19 cellular contexts compared by ENCODE assay signal in genomic region chr12:52581066-52581465, GRCh38. TPM values are rescaled to one million over a fixed set of nuclear protein-coding genes. Genes with fewer than 3 reads are reported as not detected.
DNase-seq lines count a peak whose midpoint lies in the region; ATAC-seq, FAIRE-seq and TF ChIP-seq lines count a peak whose summit lies in the region.
"Had no signal": no experiment of that assay in that cellular context is flagged by ENCODE, and none has a peak within 500 bp of the region (broad histone marks: within the 10 kb centered on the region; RNA-seq: fewer than 3 reads in every experiment).

No MANE protein-coding gene starts in this region.

- no peak overlapping the region for H3K23ac ChIP-seq in mesendoderm (ENCODE audit: low read length)

- H3K4me3 ChIP-seq in keratinocyte (ENCODE audit: control insufficient read depth in 2 of 3, extremely low read depth in 1 of 3, insufficient read depth in 2 of 3, low read depth in 1 of 3, low read length in 3 of 3) = peak overlapping the region in 1 of 3 experiments; percentile 3
- H3K4me3 ChIP-seq in spleen = no peak overlapping the region
- no peak overlapping the region for H3K4me3 ChIP-seq in mesendoderm (ENCODE audit: low read length)
- H3K4me3 ChIP-seq: BLaER1 treated with 17β-estradiol and CSF1 and Interleukin-3, amounts not matched to agents 10 nM and 100 nM; SJSA1 had no signal

- no peak overlapping the region for H2AK5ac ChIP-seq in mesendoderm (ENCODE audit: low read length)

- POLR2A ChIA-PET in RWPE1 (lab: Yijun Ruan, JAX; ENCODE audit: low non-redundant PET) = interaction anchor here (1.4 kb wide), 1 partner anchor 61 kb away, joined by 8 read pairs; the partner anchor contains the start of gene KRT5

- ATAC-seq in central memory CD8-positive, alpha-beta T cell (replicated peaks; ENCODE audit: extremely low read depth, poor library complexity, severe bottlenecking) = no peak
- ATAC-seq: HCT116 had no signal

- no peaks in the 10 kb centered on the region for H3K36me3 Mint-ChIP-seq in central memory CD8-positive, alpha-beta T cell (ENCODE audit: insufficient read depth)
- H3K36me3 Mint-ChIP-seq: CD8-positive, alpha-beta memory T cell had no signal

- DNase-seq in RWPE1 (ENCODE audit: low spot score) (no peak), keratinocyte (ENCODE audit: low read depth, low spot score) (no peak), spleen (peak; percentile 47), mesendoderm (no peak), T-helper 2 cell (no peak), NCI-H748 treated with DMSO at 0.1 percent for 48 hours (lab: John Stamatoyannopoulos, UW) (no peak), NCI-H2171 treated with DMSO at 0.1 percent for 48 hours (lab: John Stamatoyannopoulos, UW) (no peak)
- DNase-seq in central memory CD8-positive, alpha-beta T cell (ENCODE audit: low spot score in 2 of 2) = no peak
- DNase-seq: CD8-positive, alpha-beta memory T cell; DMS79; GOT3; NCI-H1694 treated with DMSO at 0.1 percent for 48 hours; NCI-H2227 treated with DMSO at 0.1 percent for 48 hours had no signal

- dilution Hi-C loops in keratinocyte (cut with MboI; ENCODE audit: extremely low pct_ligation_motif_present, low sequenced_read_pairs) = no loop called here

- TF ChIP-seq POLR2A in spleen (IDR thresholded peaks at IDR 0.05) = no peak

- H3K18ac ChIP-seq in mesendoderm (ENCODE audit: low read length) = no peak overlapping the region

- H2AFZ ChIP-seq in keratinocyte (ENCODE audit: control insufficient read depth, low read length) = no peak overlapping the region

- H3K9ac ChIP-seq in keratinocyte (ENCODE audit: control insufficient read depth, extremely low read depth, insufficient read depth, low read length) (peak overlapping the region; percentile 65), mesendoderm (ENCODE audit: low read length) (no peak overlapping the region)
- H3K9ac ChIP-seq: BLaER1 treated with 17β-estradiol and CSF1 and Interleukin-3, amounts not matched to agents 10 nM and 100 nM had no signal

- CTCF ChIA-PET in RWPE1 (lab: Yijun Ruan, JAX) = interaction anchor here (1.0 to 4.1 kb wide), 4 partner anchors 37 to 299 kb away, joined by 4 to 39 read pairs (median 6); no protein-coding TSS in a partner anchor

- H3K36me3 ChIP-seq in keratinocyte (ENCODE audit: control insufficient read depth in 2 of 2, extremely low read depth in 1 of 2, insufficient read depth in 2 of 2, low read length in 2 of 2) = no peaks in the 10 kb centered on the region
- H3K36me3 ChIP-seq in spleen = no peaks in the 10 kb centered on the region
- H3K36me3 ChIP-seq in mesendoderm (ENCODE audit: control insufficient read depth, insufficient read depth, low read length) = no peaks in the 10 kb centered on the region
- H3K36me3 ChIP-seq: BLaER1 treated with 17β-estradiol and CSF1 and Interleukin-3, amounts not matched to agents 10 nM and 100 nM; SJSA1 had no signal

- H3K79me2 ChIP-seq in keratinocyte (ENCODE audit: control insufficient read depth, insufficient read depth, low read length) (no peaks in the 10 kb centered on the region), mesendoderm (ENCODE audit: control insufficient read depth, insufficient read depth, low read length) (no peaks in the 10 kb centered on the region)

- H2BK15ac ChIP-seq in mesendoderm (replicated peaks; ENCODE audit: low read depth) = no peak overlapping the region

- H3K56ac ChIP-seq in mesendoderm (ENCODE audit: low read length) = no peak overlapping the region

- FAIRE-seq in keratinocyte (lab: Jason Lieb, UNC) = peak; percentile 5
- FAIRE-seq: D721Med, GM12892 had no signal

- H4K5ac ChIP-seq in mesendoderm (ENCODE audit: low read length) = no peak overlapping the region

- intact Hi-C loops in spleen (cut with DNase I; ENCODE audit: low total_unique reads) = loop anchor here (5.0 to 10.0 kb wide), 3 partner anchors 281 to 394 kb away; no protein-coding TSS in a partner anchor

- H4K8ac ChIP-seq in mesendoderm (ENCODE audit: low read depth, low read length) = no peak overlapping the region

- H2BK120ac ChIP-seq in mesendoderm (ENCODE audit: low read depth, low read length) = no peak overlapping the region

- WGBS in spleen, 5 donors = 75 to 82% (median 77%) methylated on average over 5 to 7 of the region's 7 CpGs
- no CpG with 5 or more reads among the region's 7 CpGs for WGBS in mesendoderm (ENCODE audit: extremely low coverage, insufficient coverage, low lambda C conversion rate)

- H3K4me3 Mint-ChIP-seq in central memory CD8-positive, alpha-beta T cell = no peak overlapping the region
- H3K4me3 Mint-ChIP-seq: CD8-positive, alpha-beta memory T cell had no signal

- H3K4me1 ChIP-seq in keratinocyte (ENCODE audit: control insufficient read depth, extremely low read depth, insufficient read depth, low read length) = peaks cover 53% of the 10 kb centered on the region
- peaks cover 0 to 8% (median 0%) of the 10 kb centered on the region in 6 donors for H3K4me1 ChIP-seq in spleen
- H3K4me1 ChIP-seq in mesendoderm (ENCODE audit: control insufficient read depth, low read depth, low read length) = peaks cover 5% of the 10 kb centered on the region
- H3K4me1 ChIP-seq: SJSA1 had no signal

- H3K4me1 Mint-ChIP-seq in central memory CD8-positive, alpha-beta T cell = peaks cover 39% of the 10 kb centered on the region

- H3K9me3 ChIP-seq in keratinocyte (ENCODE audit: control insufficient read depth, low read depth, low read length) (no peaks in the 10 kb centered on the region), spleen (no peaks in the 10 kb centered on the region)
- H3K9me3 ChIP-seq: BLaER1 treated with 17β-estradiol and CSF1 and Interleukin-3, amounts not matched to agents 10 nM and 100 nM; SJSA1 had no signal

- TF ChIP-seq CTCF in RWPE1 (conservative IDR thresholded peaks at IDR 0.05; ENCODE audit: low read depth) (no peak), keratinocyte (optimal IDR thresholded peaks at IDR 0.05 in 1 of 3, IDR thresholded peaks at IDR 0.05 in 1 of 3, conservative IDR thresholded peaks at IDR 0.05 in 1 of 3; ENCODE audit: extremely low read depth in 1 of 3, insufficient read depth in 2 of 3, low read length in 3 of 3) (no peak), spleen (IDR thresholded peaks at IDR 0.05 in 8 of 11, conservative IDR thresholded peaks at IDR 0.05 in 3 of 11) (no peak)

- H3K4me2 ChIP-seq in keratinocyte (ENCODE audit: control insufficient read depth, extremely low read depth, insufficient read depth, low read depth, low read length) = peak overlapping the region; percentile 81
- H3K4me2 ChIP-seq in mesendoderm (ENCODE audit: low read length) = no peak overlapping the region

- no peaks in the 10 kb centered on the region for H3K79me1 ChIP-seq in mesendoderm (ENCODE audit: low read length)

- H3K9me1 ChIP-seq in keratinocyte (ENCODE audit: control insufficient read depth, extremely low read depth, insufficient read depth, low read length) = peaks cover 2% of the 10 kb centered on the region

- H2BK5ac ChIP-seq in mesendoderm (ENCODE audit: low read length) = no peak overlapping the region

- peaks cover 15% of the 10 kb centered on the region for H3K27me3 Mint-ChIP-seq in central memory CD8-positive, alpha-beta T cell

- H3K27ac Mint-ChIP-seq in central memory CD8-positive, alpha-beta T cell (ENCODE audit: low read depth) = peak overlapping the region; percentile 86

- no peaks in the 10 kb centered on the region for H3K27me3 ChIP-seq in keratinocyte (ENCODE audit: control insufficient read depth, extremely low read depth, insufficient read depth, low read length)
- peaks cover 0 to 21% (median 0%) of the 10 kb centered on the region in 7 donors for H3K27me3 ChIP-seq in spleen (replicated peaks in 1 of 7)
- H3K27me3 ChIP-seq in mesendoderm (ENCODE audit: insufficient read depth, low read length, poor library complexity) = no peaks in the 10 kb centered on the region
- H3K27me3 ChIP-seq: BLaER1 treated with 17β-estradiol and CSF1 and Interleukin-3, amounts not matched to agents 10 nM and 100 nM had no signal

- H3K27ac ChIP-seq in RWPE1 (peak overlapping the region; percentile 92), keratinocyte (ENCODE audit: control insufficient read depth, insufficient read depth, low read length) (peak overlapping the region; percentile 90), spleen (no peak overlapping the region), mesendoderm (ENCODE audit: low read depth, low read length) (no peak overlapping the region)
- H3K27ac ChIP-seq: BLaER1 treated with 17β-estradiol and CSF1 and Interleukin-3, amounts not matched to agents 10 nM and 100 nM; SJSA1 had no signal

- H4K20me1 ChIP-seq in keratinocyte (ENCODE audit: control insufficient read depth, extremely low read depth, insufficient read depth, low read length) = no peaks in the 10 kb centered on the region

- no peaks in the 10 kb centered on the region for H3K9me3 Mint-ChIP-seq in central memory CD8-positive, alpha-beta T cell
- H3K9me3 Mint-ChIP-seq: CD8-positive, alpha-beta memory T cell had no signal

- no peak overlapping the region for H3K4ac ChIP-seq in mesendoderm (ENCODE audit: low read depth, low read length)

RNA-seq across cellular contexts. Expression of gene KRT74, which starts 7.4 kb away (rescaled TPM):
- polyA plus RNA-seq in keratinocyte (0.10 to 0.36 TPM (median 0.17 TPM) in 3 replicates), spleen (not detected)
- not detected for polyA plus RNA-seq in keratinocyte (2011; ENCODE audit: low read depth)
- polyA plus RNA-seq in keratinocyte (2011; cell fraction: cytosol; rRNA removed) = 0.07 and 0.12 TPM in 2 replicates
- polyA plus RNA-seq in keratinocyte (2011; cell fraction: nucleus; rRNA removed) = 0.98 and 1.1 TPM in 2 replicates
- polyA plus RNA-seq in keratinocyte (2012; ENCODE audit: low replicate concordance) = 0.07 and 0.24 TPM in 2 replicates
- polyA minus RNA-seq in keratinocyte = 0.19 TPM in 1 of 3 replicates, not detected in the others
- polyA minus RNA-seq in keratinocyte (2011; cell fraction: cytosol; rRNA and poly(A)+ RNA removed) = not detected
- polyA minus RNA-seq in keratinocyte (2011; cell fraction: nucleus; rRNA and poly(A)+ RNA removed) = 0.23 TPM in 1 of 2 replicates, not detected in the other
- not detected for total RNA-seq in spleen
- polyA plus RNA-seq in mesendoderm (2013, experiment 1 of 2) = not detected
- not detected for polyA plus RNA-seq in mesendoderm (2013, experiment 2 of 2)
- total RNA-seq: CD8-positive, alpha-beta memory T cell; LHCN-M2; SJSA1 had no signal
- polyA plus RNA-seq: CD8-positive, alpha-beta memory T cell had no signal

RNA-seq across cellular contexts. Expression of gene KRT72, which starts 20.2 kb away (rescaled TPM):
- polyA plus RNA-seq in keratinocyte = not detected in 3 replicates
- not detected for polyA plus RNA-seq in keratinocyte (2011; ENCODE audit: low read depth)
- not detected in 2 replicates for polyA plus RNA-seq in keratinocyte (2011; cell fraction: cytosol; rRNA removed)
- not detected in 2 replicates for polyA plus RNA-seq in keratinocyte (2011; cell fraction: nucleus; rRNA removed)
- not detected in 2 replicates for polyA plus RNA-seq in keratinocyte (2012; ENCODE audit: low replicate concordance)
- not detected in 3 replicates for polyA minus RNA-seq in keratinocyte
- polyA minus RNA-seq in keratinocyte (2011; cell fraction: cytosol; rRNA and poly(A)+ RNA removed) = not detected
- not detected in 2 replicates for polyA minus RNA-seq in keratinocyte (2011; cell fraction: nucleus; rRNA and poly(A)+ RNA removed)
- total RNA-seq in spleen = 1 to 10 TPM in 2 of 7 donors, under 1 TPM in 4, not detected in 1; 0.52 to 2.2 (median 0.78) TPM
- polyA plus RNA-seq in spleen = 1 to 10 TPM in 2 of 3 donors, under 1 TPM in 1; 0.86 to 1.7 (median 1.4) TPM
- polyA plus RNA-seq in mesendoderm (2013, experiment 1 of 2) = not detected
- polyA plus RNA-seq in mesendoderm (2013, experiment 2 of 2) = not detected
- total RNA-seq: CD8-positive, alpha-beta memory T cell; LHCN-M2; SJSA1 had no signal
- polyA plus RNA-seq: CD8-positive, alpha-beta memory T cell had no signal

RNA-seq across cellular contexts. Expression of gene KRT71, which starts 28.1 kb away (rescaled TPM):
- polyA plus RNA-seq in keratinocyte = not detected in 3 replicates
- polyA plus RNA-seq in keratinocyte (2011; ENCODE audit: low read depth) = not detected
- not detected in 2 replicates for polyA plus RNA-seq in keratinocyte (2011; cell fraction: cytosol; rRNA removed)
- polyA plus RNA-seq in keratinocyte (2011; cell fraction: nucleus; rRNA removed) = not detected in 2 replicates
- polyA plus RNA-seq in keratinocyte (2012; ENCODE audit: low replicate concordance) = not detected in 2 replicates
- polyA minus RNA-seq in keratinocyte = not detected in 3 replicates
- polyA minus RNA-seq in keratinocyte (2011; cell fraction: cytosol; rRNA and poly(A)+ RNA removed) = not detected
- not detected in 2 replicates for polyA minus RNA-seq in keratinocyte (2011; cell fraction: nucleus; rRNA and poly(A)+ RNA removed)
- total RNA-seq in spleen = not detected
- not detected for polyA plus RNA-seq in spleen
- not detected for polyA plus RNA-seq in mesendoderm (2013, experiment 1 of 2)
- polyA plus RNA-seq in mesendoderm (2013, experiment 2 of 2) = not detected
- total RNA-seq: CD8-positive, alpha-beta memory T cell; LHCN-M2; SJSA1 had no signal
- polyA plus RNA-seq: CD8-positive, alpha-beta memory T cell had no signal

RNA-seq across cellular contexts. Expression of gene KRT73, which starts 37.3 kb away (rescaled TPM):
- polyA plus RNA-seq in keratinocyte (0.03 TPM in 1 of 3 replicates, not detected in the others), spleen (under 1 TPM; 0.04 to 0.20 (median 0.16) TPM)
- not detected for polyA plus RNA-seq in keratinocyte (2011; ENCODE audit: low read depth)
- polyA plus RNA-seq in keratinocyte (2011; cell fraction: cytosol; rRNA removed) = not detected in 2 replicates
- not detected in 2 replicates for polyA plus RNA-seq in keratinocyte (2011; cell fraction: nucleus; rRNA removed)
- not detected in 2 replicates for polyA plus RNA-seq in keratinocyte (2012; ENCODE audit: low replicate concordance)
- polyA minus RNA-seq in keratinocyte = not detected in 3 replicates
- polyA minus RNA-seq in keratinocyte (2011; cell fraction: cytosol; rRNA and poly(A)+ RNA removed) = not detected
- not detected in 2 replicates for polyA minus RNA-seq in keratinocyte (2011; cell fraction: nucleus; rRNA and poly(A)+ RNA removed)
- 1 to 10 TPM in 3 of 7 donors, under 1 TPM in 4; 0.13 to 1.4 (median 0.59) TPM for total RNA-seq in spleen
- polyA plus RNA-seq in mesendoderm (2013, experiment 1 of 2) = not detected
- polyA plus RNA-seq in mesendoderm (2013, experiment 2 of 2) = not detected
- total RNA-seq: LHCN-M2, SJSA1 had no signal

Comparison
In these comparisons a context has a peak if more than half of its experiments do, and no peak if none do; other contexts are left out.
1. H3K27ac ChIP-seq: peak in RWPE1 (single experiment) and keratinocyte (single experiment); none in spleen (0 of 8) and mesendoderm (single experiment).